ENCODE assay signal across 8 cellular contexts in genomic region chr2:149597050-149598013, GRCh38. TPM values are rescaled to one million over a fixed set of nuclear protein-coding genes. Genes with fewer than 3 reads are reported as not detected.
DNase-seq lines count a peak whose midpoint lies in the region; ATAC-seq, FAIRE-seq and TF ChIP-seq lines count a peak whose summit lies in the region.

No MANE protein-coding gene starts in this region.

- TF ChIP-seq EP300 in gastroesophageal sphincter (IDR thresholded peaks at IDR 0.05) (no peak), ovary (IDR thresholded peaks at IDR 0.05) (no peak)

- no peaks in the 10 kb centered on the region for H3K36me3 Mint-ChIP-seq in activated naive CD4-positive, alpha-beta T cell treated with anti-CD3 and anti-CD28 coated beads for 36 hours (ENCODE audit: low read depth)

- peaks cover 0 to 9% (median 0%) of the 10 kb centered on the region in 3 donors for H3K4me1 ChIP-seq in gastroesophageal sphincter
- peaks cover 3% of the 10 kb centered on the region for H3K4me1 ChIP-seq in ovary (ENCODE audit: insufficient read depth)

- H3K27ac ChIP-seq in gastroesophageal sphincter, result peak overlapping the region in 1 of 4 donors; percentile 13
- H3K27ac ChIP-seq in ovary, result no peak overlapping the region

- H3K4me3 ChIP-seq in gastroesophageal sphincter (peak overlapping the region in 1 of 2 donors; percentile 4), ovary (no peak overlapping the region)

- H3K4me1 Mint-ChIP-seq in activated naive CD4-positive, alpha-beta T cell treated with anti-CD3 and anti-CD28 coated beads for 36 hours (ENCODE audit: low read depth), result peaks cover 17% of the 10 kb centered on the region

- no peak overlapping the region for H3K4me3 Mint-ChIP-seq in activated naive CD4-positive, alpha-beta T cell treated with anti-CD3 and anti-CD28 coated beads for 36 hours

- H3K27me3 ChIP-seq in gastroesophageal sphincter, result no peaks in the 10 kb centered on the region
- H3K27me3 ChIP-seq in ovary, result no peaks in the 10 kb centered on the region

- H3K9me3 ChIP-seq in gastroesophageal sphincter, result peaks cover 0 to 10% (median 0%) of the 10 kb centered on the region in 3 donors
- H3K9me3 ChIP-seq in ovary, result no peaks in the 10 kb centered on the region

- DNase-seq in GM12891 (ENCODE audit: insufficient read length, low spot score), result peak; percentile 8
- DNase-seq in MV-4-11 (lab: John Stamatoyannopoulos, UW), result peak; percentile 90
- DNase-seq in SIG-M5 treated with dmso at 0.1 percent for 504 hours (lab: John Stamatoyannopoulos, UW; ENCODE audit: unreplicated experiment), result peak; percentile 89
- DNase-seq in activated naive CD4-positive, alpha-beta T cell treated with anti-CD3 and anti-CD28 coated beads for 36 hours, result peak; percentile 67
- DNase-seq in ovary, result peak in 4 of 5 donors; percentile 9 to 39 (median 18)
- no peak for DNase-seq in GDM1 (lab: John Stamatoyannopoulos, UW)

- H3K36me3 ChIP-seq in gastroesophageal sphincter (no peaks in the 10 kb centered on the region), ovary (no peaks in the 10 kb centered on the region)

- intact Hi-C loops in activated naive CD4-positive, alpha-beta T cell treated with anti-CD3 and anti-CD28 coated beads for 36 hours (cut with micrococcal nuclease), result loop anchor here (1.0 to 10.0 kb wide), 7 partner anchors 118 to 1840 kb away; partner anchors contain the start of gene RND3
- intact Hi-C loops in ovary (cut with DNase I), result loop anchor here (5.0 to 10.0 kb wide), 4 partner anchors 887 to 1647 kb away; partner anchors contain the start of gene RND3 (in 1 of the 4)

- H3K27ac Mint-ChIP-seq in activated naive CD4-positive, alpha-beta T cell treated with anti-CD3 and anti-CD28 coated beads for 36 hours, result no peak overlapping the region

- FAIRE-seq in GM12891 (lab: Jason Lieb, UNC), result peak; percentile 94

- 25 to 29% methylated on average over 12 of the region's 12 CpGs for WGBS in gastroesophageal sphincter (ENCODE audit: low coverage in 1 of 2), 2 donors
- 25 to 26% (median 26%) methylated on average over 12 of the region's 12 CpGs for WGBS in ovary, 3 donors

- H3K9me3 Mint-ChIP-seq in activated naive CD4-positive, alpha-beta T cell treated with anti-CD3 and anti-CD28 coated beads for 36 hours, result peaks cover 3% of the 10 kb centered on the region

- CTCF ChIA-PET in activated naive CD4-positive, alpha-beta T cell treated with anti-CD3 and anti-CD28 coated beads for 36 hours (lab: Charles Lee), result interaction anchor here (0.7 to 1.7 kb wide), 10 partner anchors 8 to 1642 kb away, joined by 3 to 6 read pairs (median 4); no protein-coding TSS in a partner anchor

- TF ChIP-seq POLR2A in GM12891 (IDR thresholded peaks at IDR 0.05; ENCODE audit: low read depth, low read length) (no peak), gastroesophageal sphincter (IDR thresholded peaks at IDR 0.05) (no peak), ovary (IDR thresholded peaks at IDR 0.05) (no peak)

- peaks cover 2% of the 10 kb centered on the region for H3K27me3 Mint-ChIP-seq in activated naive CD4-positive, alpha-beta T cell treated with anti-CD3 and anti-CD28 coated beads for 36 hours (ENCODE audit: low read depth)

- TF ChIP-seq CTCF in gastroesophageal sphincter (IDR thresholded peaks at IDR 0.05) (peak; percentile 61 to 87 (median 84)), ovary (IDR thresholded peaks at IDR 0.05) (peak; percentile 44 to 72 (median 57))

- ATAC-seq in HG02588 (IDR thresholded peaks at IDR 0.05; ENCODE audit: unreplicated experiment) (peak; percentile 94), gastroesophageal sphincter (peak; percentile 77)

TF ChIP-seq in GM12891, 5 proteins besides CTCF, POLR2A, EP300 and RAD21:
- no peak for TF ChIP-seq SPI1 (IDR thresholded peaks at IDR 0.05; ENCODE audit: low read depth, low read length)
- no peak for TF ChIP-seq TAF1 (IDR thresholded peaks at IDR 0.05; ENCODE audit: low read depth, low read length)
- no peak for TF ChIP-seq POU2F2 (IDR thresholded peaks at IDR 0.05; ENCODE audit: low read depth, low read length)
- TF ChIP-seq POLR2AphosphoS5 (IDR thresholded peaks at IDR 0.05; ENCODE audit: low read depth, low read length), result no peak
- no peak for TF ChIP-seq PAX5 (IDR thresholded peaks at IDR 0.05; ENCODE audit: insufficient read depth, low read length, severe bottlenecking)
TF ChIP-seq in GM12891: peak in this region for 0.

RNA-seq across cellular contexts. Expression of gene MMADHC, which starts 9.8 kb away (rescaled TPM):
- polyA plus RNA-seq in GM12891 (2012; ENCODE audit: low read depth, missing spikeins), result 101 TPM
- 100 to 1,000 TPM; 142 to 143 TPM for total RNA-seq in activated naive CD4-positive, alpha-beta T cell treated with anti-CD3 and anti-CD28 coated beads for 36 hours
- total RNA-seq in gastroesophageal sphincter (100 to 1,000 TPM; 102 to 226 (median 152) TPM), ovary (10 to 100 TPM; 67.0 to 77.0 (median 73.1) TPM)
- polyA plus RNA-seq in ovary, result 10 to 100 TPM; 80.0 to 81.0 TPM
